33 cellular contexts compared by ENCODE assay signal in genomic region chr2:26442707-26443106, GRCh38. TPM values are rescaled to one million over a fixed set of nuclear protein-coding genes. Genes with fewer than 3 reads are reported as not detected.
"Had no signal": no experiment of that assay in that cellular context is flagged by ENCODE, and none has a peak within 500 bp of the region (broad histone marks: within the 10 kb centered on the region; RNA-seq: fewer than 3 reads in every experiment).

No MANE protein-coding gene starts in this region.

- H3K4me2 ChIP-seq: smooth muscle cell had no signal

- H3K4me3 Mint-ChIP-seq: activated CD4-positive, alpha-beta T cell treated with anti-CD3 and anti-CD28 coated beads for 36 hours; activated CD8-positive, alpha-beta T cell treated with anti-CD3 and anti-CD28 coated beads, Interleukin-2, amount 10 ng/mL, durations not matched to agents 7 days and 5 days; activated naive CD8-positive, alpha-beta T cell; central memory CD8-positive, alpha-beta T cell; dendritic cell treated with granulocyte-macrophage colony-stimulating factor and Interleukin-4, amounts not matched to agents 40 ng/mL and 50 ng/mL, for 4 days; naive B cell; nephron progenitor cell; stimulated activated memory B cell treated with anti-CD40 and anti-IgM and Interleukin-4, amounts not matched to agents 10 μg/mL and 1 μg/mL and 100 μg/mL, for 72 hours; stimulated activated naive CD8-positive, alpha-beta T cell treated with anti-CD3 and anti-CD28 coated beads, Interleukin-15, amount 100 ng/mL, for 72 hours; T-helper 2 cell treated with Interferon-gamma antibody and Interleukin-4, amounts not matched to agents 5 μg/mL and 100 μg/mL, for 36 hours; type B pancreatic cell had no signal

- H3K4me1 ChIP-seq: uterus had no signal

- H3K27me3 ChIP-seq: gastrocnemius medialis, neutrophil, uterus had no signal

- H3K4me1 Mint-ChIP-seq: activated CD4-positive, alpha-beta T cell treated with anti-CD3 and anti-CD28 coated beads for 36 hours; central memory CD8-positive, alpha-beta T cell; naive B cell; stimulated activated memory B cell treated with anti-CD40 and anti-IgM and Interleukin-4, amounts not matched to agents 10 μg/mL and 1 μg/mL and 100 μg/mL, for 72 hours; stimulated activated naive CD8-positive, alpha-beta T cell treated with anti-CD3 and anti-CD28 coated beads, Interleukin-15, amount 100 ng/mL, for 72 hours had no signal

- H3K4me3 ChIP-seq: gastrocnemius medialis, left ventricle myocardium inferior, lung, smooth muscle cell, uterus had no signal

- H3K9me3 Mint-ChIP-seq: central memory CD8-positive, alpha-beta T cell; dendritic cell treated with granulocyte-macrophage colony-stimulating factor and Interleukin-4, amounts not matched to agents 40 ng/mL and 50 ng/mL, for 4 days; naive B cell; nephron progenitor cell; stimulated activated memory B cell treated with anti-CD40 and anti-IgM and Interleukin-4, amounts not matched to agents 10 μg/mL and 1 μg/mL and 100 μg/mL, for 72 hours; stimulated activated naive CD8-positive, alpha-beta T cell treated with anti-CD3 and anti-CD28 coated beads, Interleukin-15, amount 100 ng/mL, for 72 hours; T-helper 2 cell treated with Interferon-gamma antibody and Interleukin-4, amounts not matched to agents 5 μg/mL and 100 μg/mL, for 36 hours; type B pancreatic cell had no signal

- H3K36me3 ChIP-seq: gastrocnemius medialis, left ventricle myocardium inferior, neutrophil, uterus had no signal

- H3K36me3 Mint-ChIP-seq: activated naive CD8-positive, alpha-beta T cell; naive B cell; stimulated activated memory B cell treated with anti-CD40 and anti-IgM and Interleukin-4, amounts not matched to agents 10 μg/mL and 1 μg/mL and 100 μg/mL, for 72 hours; type B pancreatic cell had no signal

- H3K9me3 ChIP-seq: gastrocnemius medialis, left ventricle myocardium inferior, neutrophil, uterus had no signal

- FAIRE-seq: bronchial epithelial cell had no signal

- H3K27ac ChIP-seq: epithelial cell of prostate, gastrocnemius medialis, left ventricle myocardium inferior, neutrophil, uterus had no signal

- DNase-seq: activated CD4-positive, alpha-beta T cell treated with anti-CD3 and anti-CD28 coated beads for 36 hours; activated CD4-positive, CD25-positive, alpha-beta regulatory T cell; activated CD8-positive, alpha-beta T cell treated with anti-CD3 and anti-CD28 coated beads, Interleukin-2, amount 10 ng/mL, durations not matched to agents 7 days and 5 days; activated effector memory CD4-positive, alpha-beta T cell treated with Interleukin-2 at 50 U/mL for 16 hours; activated naive CD4-positive, alpha-beta T cell treated with Interleukin-2 at 50 U/mL for 16 hours; anterior cingulate cortex; effector CD4-positive, alpha-beta T cell; gastrocnemius medialis; hypothalamus; left ventricle myocardium inferior; naive B cell; nephron progenitor cell; retina; stimulated activated CD4-positive, alpha-beta T cell treated with anti-CD3 and anti-CD28 coated beads, Interleukin-1b, Interleukin-23, amount 100 ng/mL, for 48 hours; stimulated activated CD4-positive, alpha-beta T cell treated with anti-CD3 and anti-CD28 coated beads, Interleukin-4, amount 100 ng/mL, for 4 hours; stimulated activated CD8-positive, alpha-beta memory T cell treated with anti-CD3 and anti-CD28 coated beads, Interleukin-4, amount 100 ng/mL, for 48 hours; stimulated activated naive CD8-positive, alpha-beta T cell treated with anti-CD3 and anti-CD28 coated beads, Interleukin-15, amount 100 ng/mL, for 72 hours; substantia nigra; uterus had no signal

- H3K27me3 Mint-ChIP-seq: central memory CD8-positive, alpha-beta T cell had no signal

- H3K27ac Mint-ChIP-seq: activated CD4-positive, alpha-beta T cell treated with anti-CD3 and anti-CD28 coated beads for 36 hours; activated CD8-positive, alpha-beta T cell treated with anti-CD3 and anti-CD28 coated beads, Interleukin-2, amount 10 ng/mL, durations not matched to agents 7 days and 5 days; activated naive CD8-positive, alpha-beta T cell; dendritic cell treated with granulocyte-macrophage colony-stimulating factor and Interleukin-4, amounts not matched to agents 40 ng/mL and 50 ng/mL, for 4 days; naive B cell; nephron progenitor cell; stimulated activated memory B cell treated with anti-CD40 and anti-IgM and Interleukin-4, amounts not matched to agents 10 μg/mL and 1 μg/mL and 100 μg/mL, for 72 hours; stimulated activated naive CD8-positive, alpha-beta T cell treated with anti-CD3 and anti-CD28 coated beads, Interleukin-15, amount 100 ng/mL, for 72 hours; T-helper 2 cell treated with Interferon-gamma antibody and Interleukin-4, amounts not matched to agents 5 μg/mL and 100 μg/mL, for 36 hours; type B pancreatic cell had no signal

- ATAC-seq: activated CD4-positive, alpha-beta T cell treated with anti-CD3 and anti-CD28 coated beads for 36 hours; activated CD8-positive, alpha-beta T cell treated with anti-CD3 and anti-CD28 coated beads, Interleukin-2, amount 10 ng/mL, durations not matched to agents 7 days and 5 days; gastrocnemius medialis; sciatic nerve; stimulated activated memory B cell treated with anti-CD40 and anti-IgM and Interleukin-4, amounts not matched to agents 10 μg/mL and 1 μg/mL and 100 μg/mL, for 72 hours; stimulated activated naive CD8-positive, alpha-beta T cell treated with anti-CD3 and anti-CD28 coated beads, Interleukin-15, amount 100 ng/mL, for 72 hours had no signal

RNA-seq across cellular contexts. Expression of gene OTOF, which starts 35.2 kb away (rescaled TPM):
- total RNA-seq: bronchial epithelial cell, left ventricle myocardium inferior, osteocyte, smooth muscle cell had no signal

RNA-seq across cellular contexts. Expression of gene DRC1, which starts 41.0 kb away (rescaled TPM):
- total RNA-seq: activated CD4-positive, alpha-beta T cell treated with anti-CD3 and anti-CD28 coated beads for 36 hours; activated CD8-positive, alpha-beta T cell treated with anti-CD3 and anti-CD28 coated beads, Interleukin-2, amount 10 ng/mL, durations not matched to agents 7 days and 5 days; bronchial epithelial cell; gastrocnemius medialis; left ventricle myocardium inferior; osteocyte; posterior vena cava; smooth muscle cell had no signal
